ENCODE assay signal across 1 cellular context in genomic region chr14:20671597-20672283, GRCh38.
TF ChIP-seq lines count a peak whose summit lies in the region.

No MANE protein-coding gene starts in this region.

TF ChIP-seq in HepG2, 621 proteins besides CTCF, POLR2A, EP300 and RAD21 (continued from another document and continues in another):
- TF ChIP-seq ZBED4 (CRISPR knock-in tag; IDR thresholded peaks at IDR 0.05; ENCODE audit: borderline replicate concordance) (0 out of 2 replicates have a peak, but pooled peaks have one; percentile 16), CCAR2 (optimal IDR thresholded peaks at IDR 0.05; ENCODE audit: low read depth, low read length) (no peak), SNAPC2 (CRISPR knock-in tag; IDR thresholded peaks at IDR 0.05) (no peak), IRX3 (CRISPR knock-in tag; IDR thresholded peaks at IDR 0.05; ENCODE audit: borderline replicate concordance, low read depth) (no peak), FUBP1 (CRISPR knock-in tag; IDR thresholded peaks at IDR 0.05; ENCODE audit: borderline replicate concordance) (no peak; the same call in 1 of the 2 replicates), ZNF878 (CRISPR knock-in tag; IDR thresholded peaks at IDR 0.05) (peak; percentile 54; the same call in 1 of the 2 replicates), TCF7L2 (IDR thresholded peaks at IDR 0.05; ENCODE audit: low read depth, low read length) (no peak), KDM1A (CRISPR knock-in tag; IDR thresholded peaks at IDR 0.05) (peak; percentile 46; the same call in 1 of the 2 replicates), ZNF251 (CRISPR knock-in tag; IDR thresholded peaks at IDR 0.05) (no peak), MEF2D (CRISPR knock-in tag; IDR thresholded peaks at IDR 0.05) (peak; percentile 65; the same call in 1 of the 2 replicates), ZNF567 (CRISPR knock-in tag; IDR thresholded peaks at IDR 0.05; ENCODE audit: borderline replicate concordance) (no peak), MAF1 (CRISPR knock-in tag; IDR thresholded peaks at IDR 0.05; ENCODE audit: borderline replicate concordance) (no peak), ZSCAN21 (CRISPR knock-in tag; IDR thresholded peaks at IDR 0.05; ENCODE audit: borderline replicate concordance) (no peak), ZBTB43 (CRISPR knock-in tag; conservative IDR thresholded peaks at IDR 0.05) (0 out of 2 replicates have a peak, but pooled peaks have one; percentile 43), EEA1 (CRISPR knock-in tag; IDR thresholded peaks at IDR 0.05; ENCODE audit: borderline replicate concordance) (no peak), NFKBIZ (CRISPR knock-in tag; IDR thresholded peaks at IDR 0.05) (0 out of 2 replicates have a peak, but pooled peaks have one; percentile 25), MIER3 (CRISPR knock-in tag; IDR thresholded peaks at IDR 0.05; ENCODE audit: borderline replicate concordance) (peak; percentile 82), ARID3A (IDR thresholded peaks at IDR 0.05; ENCODE audit: low read depth, low read length) (peak; percentile 72), ZSCAN12 (CRISPR knock-in tag; IDR thresholded peaks at IDR 0.05) (no peak), CREM (IDR thresholded peaks at IDR 0.05) (peak; percentile 68), CREM (CRISPR knock-in tag; IDR thresholded peaks at IDR 0.05) (no peak), ATF4 (CRISPR knock-in tag; IDR thresholded peaks at IDR 0.05) (peak in 1 of 2 experiments; percentile 79; a peak in 1 of 4 replicates), MEIS2 (CRISPR knock-in tag; IDR thresholded peaks at IDR 0.05) (no peak), MED13 (CRISPR knock-in tag; IDR thresholded peaks at IDR 0.05) (no peak), HMGXB4 (CRISPR knock-in tag; IDR thresholded peaks at IDR 0.05; ENCODE audit: borderline replicate concordance in 1 of 2, low read depth in 1 of 2) (0 out of 4 replicates have a peak, but pooled peaks of 1 of the 2 experiments have one; percentile 18), GABPA (IDR thresholded peaks at IDR 0.05; ENCODE audit: low read depth, low read length) (no peak), GABPA (CRISPR knock-in tag; IDR thresholded peaks at IDR 0.05; ENCODE audit: low read depth) (peak; percentile 39), ZNF431 (CRISPR knock-in tag; IDR thresholded peaks at IDR 0.05; ENCODE audit: borderline replicate concordance, low read depth) (no peak), NR2F6 (IDR thresholded peaks at IDR 0.05) (peak; percentile 49), NR2F6 (CRISPR knock-in tag; IDR thresholded peaks at IDR 0.05) (peak; percentile 62), FOXP4 (CRISPR knock-in tag; IDR thresholded peaks at IDR 0.05) (peak; percentile 95), ZNF12 (CRISPR knock-in tag; IDR thresholded peaks at IDR 0.05) (0 out of 2 replicates have a peak, but pooled peaks have one; percentile 46), ZNF609 (CRISPR knock-in tag; IDR thresholded peaks at IDR 0.05; ENCODE audit: borderline replicate concordance) (peak; percentile 40; the same call in 1 of the 2 replicates), MLXIP (CRISPR knock-in tag; IDR thresholded peaks at IDR 0.05; ENCODE audit: borderline replicate concordance) (no peak)
